8 cellular contexts compared by ENCODE assay signal in the genomic region with DNA sequence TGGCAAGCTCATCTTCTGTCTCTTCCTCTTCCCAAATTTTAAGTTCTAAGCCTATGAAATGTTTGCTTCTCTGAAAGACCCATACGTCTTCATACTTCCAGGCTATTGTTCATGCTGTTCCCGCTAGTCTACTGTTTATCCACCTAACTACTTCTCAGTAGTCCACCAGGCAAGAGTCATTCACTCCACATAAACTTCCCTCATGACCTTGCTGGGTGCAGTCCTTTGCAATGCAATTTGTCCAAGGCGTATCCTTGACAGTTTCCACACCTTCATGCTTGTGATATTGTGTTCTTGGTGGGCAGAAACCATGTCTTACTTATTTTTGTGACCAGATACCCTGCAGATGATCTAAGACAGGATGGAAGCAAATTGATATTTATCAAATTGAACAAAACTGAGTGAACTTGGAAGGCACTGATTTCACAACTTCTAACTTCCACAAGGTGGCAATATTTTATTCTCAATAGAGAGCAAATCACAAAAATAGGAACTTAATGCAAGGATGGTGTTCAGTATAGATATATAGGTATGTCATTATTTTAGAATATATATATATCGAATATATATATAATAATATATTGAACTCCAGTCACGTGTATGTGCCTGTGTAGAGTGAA. TPM values are rescaled to one million over a fixed set of nuclear protein-coding genes. Genes with fewer than 3 reads are reported as not detected.
A peak's percentile ranks its signal among the peaks of the same experiment; 100 is the strongest.
DNase-seq lines count a peak whose midpoint lies in the region; ATAC-seq, FAIRE-seq and TF ChIP-seq lines count a peak whose summit lies in the region.

No MANE protein-coding gene starts in this region.

- no peaks in the 10 kb centered on the region for H3K9me3 Mint-ChIP-seq in type B pancreatic cell

- no peaks in the 10 kb centered on the region for H3K27me3 Mint-ChIP-seq in type B pancreatic cell

- DNase-seq in NCI-H510A treated with DMSO at 0.1 percent for 48 hours (lab: John Stamatoyannopoulos, UW) (peak; percentile 55), NCI-H510A (lab: John Stamatoyannopoulos, UW) (no peak), RCC 7860 (ENCODE audit: low spot score) (peak; percentile 30), foreskin keratinocyte (peak in 1 of 2 donors; percentile 33), type B pancreatic cell (ENCODE audit: extremely low spot score, unreplicated experiment) (no peak), NCI-H524 treated with DMSO at 0.1 percent for 48 hours (lab: John Stamatoyannopoulos, UW) (no peak)

- no peaks in the 10 kb centered on the region for H3K36me3 Mint-ChIP-seq in type B pancreatic cell

- ATAC-seq in foreskin keratinocyte: peak; percentile 29
- ATAC-seq in GM19328 (IDR thresholded peaks at IDR 0.05; ENCODE audit: unreplicated experiment): no peak
- no peak for ATAC-seq in HG03571 (IDR thresholded peaks at IDR 0.05; ENCODE audit: unreplicated experiment)

- TF ChIP-seq CTCF in foreskin keratinocyte (conservative IDR thresholded peaks at IDR 0.05) (peak; percentile 78), type B pancreatic cell (conservative IDR thresholded peaks at IDR 0.05) (peak; percentile 71)

- H3K27ac ChIP-seq in foreskin keratinocyte: peak overlapping the region; percentile 57

- H3K27me3 ChIP-seq in foreskin keratinocyte: no peaks in the 10 kb centered on the region

- H3K27ac Mint-ChIP-seq in type B pancreatic cell: no peak overlapping the region

- FAIRE-seq in RCC 7860 (lab: Jason Lieb, UNC): peak; percentile 80

- H3K4me1 Mint-ChIP-seq in type B pancreatic cell (ENCODE audit: unreplicated experiment): peaks cover 3% of the 10 kb centered on the region

- peaks cover 22% of the 10 kb centered on the region for H3K4me1 ChIP-seq in foreskin keratinocyte

- H3K4me3 Mint-ChIP-seq in type B pancreatic cell: no peak overlapping the region

RNA-seq across cellular contexts. Expression of a gene that starts 30.3 kb away (rescaled TPM):
- 0.18 and 0.61 TPM in 2 replicates for total RNA-seq in foreskin keratinocyte
- polyA plus RNA-seq in foreskin keratinocyte: 0.10 and 0.22 TPM in 2 replicates
- 86.2 TPM in 1 of 2 replicates, not detected in the other for total RNA-seq in type B pancreatic cell (ENCODE audit: low replicate concordance)

RNA-seq across cellular contexts. Expression of a gene that starts 51.3 kb away (rescaled TPM):
- total RNA-seq in foreskin keratinocyte: 3.6 TPM in 2 replicates
- polyA plus RNA-seq in foreskin keratinocyte: 2.4 and 2.7 TPM in 2 replicates
- total RNA-seq in type B pancreatic cell (ENCODE audit: low replicate concordance): 8.7 and 15.9 TPM in 2 replicates

Comparison
In these comparisons a context has a peak if more than half of its experiments do, and no peak if none do; other contexts are left out.
1. DNase-seq: peak in NCI-H510A treated with DMSO at 0.1 percent for 48 hours (single experiment) and RCC 7860 (single experiment); none in NCI-H510A (single experiment), type B pancreatic cell (single experiment) and NCI-H524 treated with DMSO at 0.1 percent for 48 hours (single experiment).